ENCODE assay signal across 1 cellular context in the genomic region with DNA sequence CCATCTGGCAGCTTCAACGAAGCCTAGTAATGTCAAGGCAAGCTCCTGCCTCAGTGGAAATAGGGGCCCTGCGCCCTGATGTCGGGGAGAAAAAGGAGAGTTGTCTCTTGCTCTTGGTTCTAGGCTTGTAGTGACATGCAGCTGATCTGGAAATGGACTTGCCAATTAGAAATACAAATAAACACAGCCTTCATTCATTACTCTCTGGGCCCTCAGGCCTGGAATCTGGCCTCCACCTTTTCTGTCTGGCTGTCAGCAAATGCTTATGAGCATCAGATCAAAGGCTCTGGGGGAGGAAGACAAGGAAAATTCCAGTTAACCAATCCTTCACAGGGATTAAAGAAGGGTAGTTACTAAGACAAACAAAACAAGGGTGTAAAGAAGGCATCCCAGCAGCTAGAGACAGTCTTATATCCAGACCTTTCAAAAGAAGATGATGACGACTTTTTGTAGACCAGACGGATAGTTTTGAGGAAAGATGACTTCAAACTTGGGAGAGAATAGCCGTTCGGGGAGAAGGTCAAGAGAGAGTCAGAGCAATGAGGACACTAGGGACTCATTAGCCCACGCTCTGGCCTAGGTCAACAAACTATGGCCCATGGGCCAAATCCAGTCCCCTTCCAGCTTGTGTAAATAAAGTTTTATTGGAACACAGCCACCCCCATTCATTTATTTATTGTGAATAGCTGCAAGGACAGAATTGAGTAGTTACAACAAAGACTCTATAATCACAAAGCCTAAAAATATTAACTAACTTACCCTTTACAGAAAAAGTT.
TF ChIP-seq lines count a peak whose summit lies in the region.

No MANE protein-coding gene starts in this region.

TF ChIP-seq in HepG2, 621 proteins besides CTCF, POLR2A, EP300 and RAD21:
- TF ChIP-seq, protein P1, sequence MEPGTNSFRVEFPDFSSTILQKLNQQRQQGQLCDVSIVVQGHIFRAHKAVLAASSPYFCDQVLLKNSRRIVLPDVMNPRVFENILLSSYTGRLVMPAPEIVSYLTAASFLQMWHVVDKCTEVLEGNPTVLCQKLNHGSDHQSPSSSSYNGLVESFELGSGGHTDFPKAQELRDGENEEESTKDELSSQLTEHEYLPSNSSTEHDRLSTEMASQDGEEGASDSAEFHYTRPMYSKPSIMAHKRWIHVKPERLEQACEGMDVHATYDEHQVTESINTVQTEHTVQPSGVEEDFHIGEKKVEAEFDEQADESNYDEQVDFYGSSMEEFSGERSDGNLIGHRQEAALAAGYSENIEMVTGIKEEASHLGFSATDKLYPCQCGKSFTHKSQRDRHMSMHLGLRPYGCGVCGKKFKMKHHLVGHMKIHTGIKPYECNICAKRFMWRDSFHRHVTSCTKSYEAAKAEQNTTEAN (CRISPR knock-in tag; conservative IDR thresholded peaks at IDR 0.05), result no peak
- 0 out of 2 replicates have a peak, but pooled peaks have one; percentile 23 for TF ChIP-seq TCF7 (IDR thresholded peaks at IDR 0.05; ENCODE audit: low read depth)
- TF ChIP-seq, protein P2, sequence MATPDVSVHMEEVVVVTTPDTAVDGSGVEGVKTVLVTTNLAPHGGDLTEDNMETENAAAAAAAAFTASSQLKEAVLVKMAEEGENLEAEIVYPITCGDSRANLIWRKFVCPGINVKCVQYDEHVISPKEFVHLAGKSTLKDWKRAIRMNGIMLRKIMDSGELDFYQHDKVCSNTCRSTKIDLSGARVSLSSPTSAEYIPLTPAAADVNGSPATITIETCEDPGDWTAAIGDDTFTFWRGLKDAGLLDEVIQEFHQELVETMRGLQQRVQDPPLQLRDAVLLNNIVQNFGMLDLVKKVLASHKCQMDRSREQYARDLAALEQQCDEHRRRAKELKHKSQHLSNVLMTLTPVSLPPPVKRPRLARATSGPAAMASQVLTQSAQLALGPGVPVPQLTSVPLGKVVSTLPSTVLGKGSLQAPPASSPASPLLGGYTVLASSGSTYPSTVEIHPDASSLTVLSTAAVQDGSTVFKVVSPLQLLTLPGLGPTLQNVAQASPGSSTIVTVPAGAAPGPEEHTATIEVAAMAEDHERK (CRISPR knock-in tag; IDR thresholded peaks at IDR 0.05; ENCODE audit: low read depth), result no peak
- TF ChIP-seq FOXO1 (CRISPR knock-in tag; IDR thresholded peaks at IDR 0.05), result no peak
- TF ChIP-seq, protein P3, sequence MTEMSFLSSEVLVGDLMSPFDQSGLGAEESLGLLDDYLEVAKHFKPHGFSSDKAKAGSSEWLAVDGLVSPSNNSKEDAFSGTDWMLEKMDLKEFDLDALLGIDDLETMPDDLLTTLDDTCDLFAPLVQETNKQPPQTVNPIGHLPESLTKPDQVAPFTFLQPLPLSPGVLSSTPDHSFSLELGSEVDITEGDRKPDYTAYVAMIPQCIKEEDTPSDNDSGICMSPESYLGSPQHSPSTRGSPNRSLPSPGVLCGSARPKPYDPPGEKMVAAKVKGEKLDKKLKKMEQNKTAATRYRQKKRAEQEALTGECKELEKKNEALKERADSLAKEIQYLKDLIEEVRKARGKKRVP (CRISPR knock-in tag; IDR thresholded peaks at IDR 0.05), result no peak
- TF ChIP-seq, protein P4, sequence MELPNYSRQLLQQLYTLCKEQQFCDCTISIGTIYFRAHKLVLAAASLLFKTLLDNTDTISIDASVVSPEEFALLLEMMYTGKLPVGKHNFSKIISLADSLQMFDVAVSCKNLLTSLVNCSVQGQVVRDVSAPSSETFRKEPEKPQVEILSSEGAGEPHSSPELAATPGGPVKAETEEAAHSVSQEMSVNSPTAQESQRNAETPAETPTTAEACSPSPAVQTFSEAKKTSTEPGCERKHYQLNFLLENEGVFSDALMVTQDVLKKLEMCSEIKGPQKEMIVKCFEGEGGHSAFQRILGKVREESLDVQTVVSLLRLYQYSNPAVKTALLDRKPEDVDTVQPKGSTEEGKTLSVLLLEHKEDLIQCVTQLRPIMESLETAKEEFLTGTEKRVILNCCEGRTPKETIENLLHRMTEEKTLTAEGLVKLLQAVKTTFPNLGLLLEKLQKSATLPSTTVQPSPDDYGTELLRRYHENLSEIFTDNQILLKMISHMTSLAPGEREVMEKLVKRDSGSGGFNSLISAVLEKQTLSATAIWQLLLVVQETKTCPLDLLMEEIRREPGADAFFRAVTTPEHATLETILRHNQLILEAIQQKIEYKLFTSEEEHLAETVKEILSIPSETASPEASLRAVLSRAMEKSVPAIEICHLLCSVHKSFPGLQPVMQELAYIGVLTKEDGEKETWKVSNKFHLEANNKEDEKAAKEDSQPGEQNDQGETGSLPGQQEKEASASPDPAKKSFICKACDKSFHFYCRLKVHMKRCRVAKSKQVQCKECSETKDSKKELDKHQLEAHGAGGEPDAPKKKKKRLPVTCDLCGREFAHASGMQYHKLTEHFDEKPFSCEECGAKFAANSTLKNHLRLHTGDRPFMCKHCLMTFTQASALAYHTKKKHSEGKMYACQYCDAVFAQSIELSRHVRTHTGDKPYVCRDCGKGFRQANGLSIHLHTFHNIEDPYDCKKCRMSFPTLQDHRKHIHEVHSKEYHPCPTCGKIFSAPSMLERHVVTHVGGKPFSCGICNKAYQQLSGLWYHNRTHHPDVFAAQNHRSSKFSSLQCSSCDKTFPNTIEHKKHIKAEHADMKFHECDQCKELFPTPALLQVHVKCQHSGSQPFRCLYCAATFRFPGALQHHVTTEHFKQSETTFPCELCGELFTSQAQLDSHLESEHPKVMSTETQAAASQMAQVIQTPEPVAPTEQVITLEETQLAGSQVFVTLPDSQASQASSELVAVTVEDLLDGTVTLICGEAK (IDR thresholded peaks at IDR 0.05), result peak; percentile 41; the same call in 1 of the 2 replicates
- TF ChIP-seq, protein P4 (CRISPR knock-in tag; IDR thresholded peaks at IDR 0.05), result peak; percentile 96
- no peak for TF ChIP-seq HNRNPLL (IDR thresholded peaks at IDR 0.05; ENCODE audit: low read depth, low read length, poor library complexity, severe bottlenecking)
- TF ChIP-seq, protein P5, sequence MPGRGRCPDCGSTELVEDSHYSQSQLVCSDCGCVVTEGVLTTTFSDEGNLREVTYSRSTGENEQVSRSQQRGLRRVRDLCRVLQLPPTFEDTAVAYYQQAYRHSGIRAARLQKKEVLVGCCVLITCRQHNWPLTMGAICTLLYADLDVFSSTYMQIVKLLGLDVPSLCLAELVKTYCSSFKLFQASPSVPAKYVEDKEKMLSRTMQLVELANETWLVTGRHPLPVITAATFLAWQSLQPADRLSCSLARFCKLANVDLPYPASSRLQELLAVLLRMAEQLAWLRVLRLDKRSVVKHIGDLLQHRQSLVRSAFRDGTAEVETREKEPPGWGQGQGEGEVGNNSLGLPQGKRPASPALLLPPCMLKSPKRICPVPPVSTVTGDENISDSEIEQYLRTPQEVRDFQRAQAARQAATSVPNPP (CRISPR knock-in tag; IDR thresholded peaks at IDR 0.05), result no peak
- TF ChIP-seq ZNF816 (CRISPR knock-in tag; IDR thresholded peaks at IDR 0.05; ENCODE audit: borderline replicate concordance), result no peak
- no peak for TF ChIP-seq STAG1 (CRISPR knock-in tag; IDR thresholded peaks at IDR 0.05)
- TF ChIP-seq ZMYM4 (CRISPR knock-in tag; IDR thresholded peaks at IDR 0.05), result 0 out of 2 replicates have a peak, but pooled peaks have one; percentile 17
- TF ChIP-seq, protein P6, sequence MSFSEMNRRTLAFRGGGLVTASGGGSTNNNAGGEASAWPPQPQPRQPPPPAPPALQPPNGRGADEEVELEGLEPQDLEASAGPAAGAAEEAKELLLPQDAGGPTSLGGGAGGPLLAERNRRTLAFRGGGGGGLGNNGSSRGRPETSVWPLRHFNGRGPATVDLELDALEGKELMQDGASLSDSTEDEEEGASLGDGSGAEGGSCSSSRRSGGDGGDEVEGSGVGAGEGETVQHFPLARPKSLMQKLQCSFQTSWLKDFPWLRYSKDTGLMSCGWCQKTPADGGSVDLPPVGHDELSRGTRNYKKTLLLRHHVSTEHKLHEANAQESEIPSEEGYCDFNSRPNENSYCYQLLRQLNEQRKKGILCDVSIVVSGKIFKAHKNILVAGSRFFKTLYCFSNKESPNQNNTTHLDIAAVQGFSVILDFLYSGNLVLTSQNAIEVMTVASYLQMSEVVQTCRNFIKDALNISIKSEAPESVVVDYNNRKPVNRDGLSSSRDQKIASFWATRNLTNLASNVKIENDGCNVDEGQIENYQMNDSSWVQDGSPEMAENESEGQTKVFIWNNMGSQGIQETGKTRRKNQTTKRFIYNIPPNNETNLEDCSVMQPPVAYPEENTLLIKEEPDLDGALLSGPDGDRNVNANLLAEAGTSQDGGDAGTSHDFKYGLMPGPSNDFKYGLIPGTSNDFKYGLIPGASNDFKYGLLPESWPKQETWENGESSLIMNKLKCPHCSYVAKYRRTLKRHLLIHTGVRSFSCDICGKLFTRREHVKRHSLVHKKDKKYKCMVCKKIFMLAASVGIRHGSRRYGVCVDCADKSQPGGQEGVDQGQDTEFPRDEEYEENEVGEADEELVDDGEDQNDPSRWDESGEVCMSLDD (CRISPR knock-in tag; IDR thresholded peaks at IDR 0.05; ENCODE audit: borderline replicate concordance), result no peak
TF ChIP-seq in HepG2: peak in this region for 3.
